ENCODE assay signal across 9 cellular contexts in genomic region chr18:3380384-3380961, GRCh38.
DNase-seq lines count a peak whose midpoint lies in the region; ATAC-seq and TF ChIP-seq lines count a peak whose summit lies in the region.
"Had no signal": no experiment of that assay in that cellular context is flagged by ENCODE, and none has a peak within 500 bp of the region (broad histone marks: within the 10 kb centered on the region; RNA-seq: fewer than 3 reads in every experiment).

No MANE protein-coding gene starts in this region.

- no peak overlapping the region for H3K27ac ChIP-seq in GM23338 (ENCODE audit: low read depth)

- H3K27ac Mint-ChIP-seq in GM23338 (no peak overlapping the region), T-helper 17 cell (no peak overlapping the region)

- H3K4me1 Mint-ChIP-seq in GM23338 (peaks cover 11% of the 10 kb centered on the region; the same call in 2 of the 3 replicates), T-helper 17 cell (peaks cover 4% of the 10 kb centered on the region)

- DNase-seq in AG09319 (ENCODE audit: extremely low read depth, low read depth) (no peak), GM23338 (ENCODE audit: low spot score) (no peak), T-helper 17 cell (no peak), foreskin melanocyte (peak; percentile 64), GM20000 (ENCODE audit: low spot score) (no peak), NAMALWA (ENCODE audit: low spot score) (no peak), iPS-NIHi11 (ENCODE audit: low spot score) (no peak)
- DNase-seq: mesendoderm had no signal

- no peak overlapping the region for H3K4me3 Mint-ChIP-seq in GM23338
- no peak overlapping the region for H3K4me3 Mint-ChIP-seq in T-helper 17 cell

- H4K20me1 ChIP-seq in GM23338 (replicated peaks; ENCODE audit: insufficient read depth) = no peaks in the 10 kb centered on the region

- no peaks in the 10 kb centered on the region for H3K9me3 ChIP-seq in T-helper 17 cell (ENCODE audit: control insufficient read depth, low read length, poor library complexity, severe bottlenecking)

- peak; percentile 27 for TF ChIP-seq CTCF in AG09319 (IDR thresholded peaks at IDR 0.05; ENCODE audit: low read depth, low read length)
- peak in 1 of 2 experiments; percentile 25; a peak in 2 of 4 replicates for TF ChIP-seq CTCF in GM23338 (conservative IDR thresholded peaks at IDR 0.05; ENCODE audit: low read depth in 2 of 2)
- TF ChIP-seq CTCF in GM20000 (IDR thresholded peaks at IDR 0.05; ENCODE audit: extremely low read depth, missing control alignments) = no peak

- no peaks in the 10 kb centered on the region for H3K27me3 ChIP-seq in GM23338 (ENCODE audit: insufficient read depth)

- H3K4me3 ChIP-seq in GM23338 = no peak overlapping the region

- H3K9me2 ChIP-seq in GM23338 (ENCODE audit: insufficient read depth) = no peaks in the 10 kb centered on the region

- no peaks in the 10 kb centered on the region for H3K79me2 ChIP-seq in GM23338 (replicated peaks; ENCODE audit: insufficient read depth)

- peaks cover 6% of the 10 kb centered on the region for H3K27me3 Mint-ChIP-seq in GM23338 (ENCODE audit: insufficient read depth, low read depth, poor library complexity)
- peaks cover 11% of the 10 kb centered on the region for H3K27me3 Mint-ChIP-seq in T-helper 17 cell

- peaks cover 9% of the 10 kb centered on the region for H3K4me1 ChIP-seq in GM23338 (ENCODE audit: insufficient read depth)

- no peak for ATAC-seq in GM23338
- ATAC-seq in T-helper 17 cell = peak; percentile 59
- no peak for ATAC-seq in GM19035 (IDR thresholded peaks at IDR 0.05; ENCODE audit: unreplicated experiment)

- H3K36me3 Mint-ChIP-seq in GM23338 (ENCODE audit: low read depth) (no peaks in the 10 kb centered on the region), T-helper 17 cell (ENCODE audit: low read depth) (peaks cover 2% of the 10 kb centered on the region)

- no peaks in the 10 kb centered on the region for H3K9me3 Mint-ChIP-seq in GM23338

- no peak overlapping the region for H3K4me2 ChIP-seq in GM23338

- H3F3A ChIP-seq in GM23338 (replicated peaks; ENCODE audit: low read depth) = no peaks in the 10 kb centered on the region

- H3K36me3 ChIP-seq in GM23338 (ENCODE audit: insufficient read depth) = no peaks in the 10 kb centered on the region

- H2AFZ ChIP-seq in GM23338 = 0 out of 2 replicates have a peak overlapping the region, but pooled peaks have one; percentile 44

TF ChIP-seq in GM23338, 12 proteins besides CTCF, POLR2A, EP300 and RAD21:
- TF ChIP-seq JUNB (IDR thresholded peaks at IDR 0.05; ENCODE audit: unreplicated experiment) (no peak), POLR2AphosphoS5 (IDR thresholded peaks at IDR 0.05; ENCODE audit: low read depth) (no peak), EZH2phosphoT487 (IDR thresholded peaks at IDR 0.05; ENCODE audit: unreplicated experiment) (no peak), ETS1 (IDR thresholded peaks at IDR 0.05) (no peak), EZH2 (IDR thresholded peaks at IDR 0.05; ENCODE audit: low read depth, unreplicated experiment) (no peak)
